Comparison of ENCODE assay signal across 18 cellular contexts in the genomic region with DNA sequence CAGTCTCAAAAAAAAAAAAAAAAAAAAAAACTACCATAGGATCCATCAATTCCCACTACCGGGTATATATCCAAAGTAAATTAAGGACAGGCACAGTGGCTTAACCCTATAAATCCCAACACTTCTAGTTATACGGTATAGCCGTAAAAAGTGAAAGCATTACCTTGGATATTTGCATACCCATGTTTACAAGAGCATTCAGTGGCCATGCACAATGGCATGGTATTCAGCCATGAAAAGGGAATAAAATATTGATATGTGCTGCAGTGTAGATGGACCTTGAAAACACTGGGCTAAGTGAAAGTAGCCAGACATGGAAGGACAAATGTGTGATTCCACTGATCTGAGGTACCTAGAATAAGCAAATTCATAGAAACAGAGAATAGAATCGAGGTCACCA.
DNase-seq lines count a peak whose midpoint lies in the region; ATAC-seq and TF ChIP-seq lines count a peak whose summit lies in the region.
"Had no signal": no experiment of that assay in that cellular context is flagged by ENCODE, and none has a peak within 500 bp of the region (broad histone marks: within the 10 kb centered on the region; RNA-seq: fewer than 3 reads in every experiment).

No MANE protein-coding gene starts in this region.

- TF ChIP-seq POLR2A in right lobe of liver (IDR thresholded peaks at IDR 0.05) = no peak

- H3K9me3 ChIP-seq in right lobe of liver = no peaks in the 10 kb centered on the region
- H3K9me3 ChIP-seq: right atrium auricular region, uterus had no signal

- H3K27me3 Mint-ChIP-seq in activated naive CD4-positive, alpha-beta T cell treated with anti-CD3 and anti-CD28 coated beads, Interleukin-2, amount 10 ng/mL, durations not matched to agents 7 days and 5 days = no peaks in the 10 kb centered on the region
- no peaks in the 10 kb centered on the region for H3K27me3 Mint-ChIP-seq in activated naive CD8-positive, alpha-beta T cell treated with anti-CD3 and anti-CD28 coated beads for 36 hours

- no peak for TF ChIP-seq CTCF in right lobe of liver (IDR thresholded peaks at IDR 0.05)

- peaks cover 77% of the 10 kb centered on the region for H3K4me1 Mint-ChIP-seq in activated naive CD4-positive, alpha-beta T cell treated with anti-CD3 and anti-CD28 coated beads, Interleukin-2, amount 10 ng/mL, durations not matched to agents 7 days and 5 days
- peaks cover 31% of the 10 kb centered on the region for H3K4me1 Mint-ChIP-seq in activated naive CD8-positive, alpha-beta T cell treated with anti-CD3 and anti-CD28 coated beads for 36 hours

- intact Hi-C loops in right lobe of liver (cut with DNase I) = no loop called here

- no peaks in the 10 kb centered on the region for H3K4me1 ChIP-seq in right lobe of liver
- H3K4me1 ChIP-seq: right atrium auricular region, uterus had no signal

- H3K27me3 ChIP-seq in right lobe of liver = no peaks in the 10 kb centered on the region
- H3K27me3 ChIP-seq: brain microvascular endothelial cell, right atrium auricular region, uterus had no signal

- no peak overlapping the region for H3K4me3 Mint-ChIP-seq in activated naive CD4-positive, alpha-beta T cell treated with anti-CD3 and anti-CD28 coated beads, Interleukin-2, amount 10 ng/mL, durations not matched to agents 7 days and 5 days
- peak overlapping the region; percentile 12 for H3K4me3 Mint-ChIP-seq in activated naive CD8-positive, alpha-beta T cell treated with anti-CD3 and anti-CD28 coated beads for 36 hours

- WGBS in right lobe of liver (ENCODE audit: insufficient coverage, low coverage, low lambda C conversion rate, missing lambda C conversion rate) = 65% methylated on average over 4 of the region's 4 CpGs

- peak overlapping the region; percentile 4 for H3K27ac Mint-ChIP-seq in activated naive CD4-positive, alpha-beta T cell treated with anti-CD3 and anti-CD28 coated beads, Interleukin-2, amount 10 ng/mL, durations not matched to agents 7 days and 5 days
- peak overlapping the region; percentile 43 for H3K27ac Mint-ChIP-seq in activated naive CD8-positive, alpha-beta T cell treated with anti-CD3 and anti-CD28 coated beads for 36 hours

- H3K4me3 ChIP-seq in right lobe of liver = no peak overlapping the region
- H3K4me3 ChIP-seq: right atrium auricular region, uterus had no signal

- DNase-seq in activated naive CD4-positive, alpha-beta T cell treated with anti-CD3 and anti-CD28 coated beads, Interleukin-2, amount 10 ng/mL, durations not matched to agents 7 days and 5 days = no peak
- DNase-seq in activated naive CD4-positive, alpha-beta T cell treated with anti-CD3 and anti-CD28 coated beads, Interleukin-2, amount 50 U/mL, for 16 hours = no peak
- DNase-seq in NAMALWA (ENCODE audit: low spot score) (peak; percentile 56), right lobe of liver (no peak), medulla oblongata (ENCODE audit: extremely low spot score) (no peak), NCI-H82 (lab: John Stamatoyannopoulos, UW) (no peak)
- DNase-seq in activated naive CD8-positive, alpha-beta T cell treated with anti-CD3 and anti-CD28 coated beads for 36 hours = no peak
- DNase-seq: brain microvascular endothelial cell, foreskin melanocyte, H7, NCI-H2029 treated with DMSO at 0.1 percent for 48 hours, NCI-H510A, nucleus accumbens, PC-3, uterus had no signal

- H3K36me3 Mint-ChIP-seq in activated naive CD4-positive, alpha-beta T cell treated with anti-CD3 and anti-CD28 coated beads, Interleukin-2, amount 10 ng/mL, durations not matched to agents 7 days and 5 days = peaks cover 50% of the 10 kb centered on the region
- peaks cover 18% of the 10 kb centered on the region for H3K36me3 Mint-ChIP-seq in activated naive CD8-positive, alpha-beta T cell treated with anti-CD3 and anti-CD28 coated beads for 36 hours

- no peak for ATAC-seq in right lobe of liver
- no peak for ATAC-seq in GM21825 (IDR thresholded peaks at IDR 0.05; ENCODE audit: unreplicated experiment)
- ATAC-seq: left lobe of liver, PC-3 had no signal

- H3K27ac ChIP-seq in right lobe of liver = no peak overlapping the region
- H3K27ac ChIP-seq: brain microvascular endothelial cell, right atrium auricular region, uterus had no signal

- no peaks in the 10 kb centered on the region for H3K36me3 ChIP-seq in right lobe of liver
- H3K36me3 ChIP-seq: brain microvascular endothelial cell, right atrium auricular region, uterus had no signal

- CTCF ChIA-PET in activated naive CD4-positive, alpha-beta T cell treated with anti-CD3 and anti-CD28 coated beads, Interleukin-2, amount 10 ng/mL, durations not matched to agents 7 days and 5 days (lab: Charles Lee) = interaction anchor here (1.7 kb wide), 1 partner anchor 10 kb away, joined by 4 read pairs; no protein-coding TSS in a partner anchor

- H3K9me3 Mint-ChIP-seq in activated naive CD4-positive, alpha-beta T cell treated with anti-CD3 and anti-CD28 coated beads, Interleukin-2, amount 10 ng/mL, durations not matched to agents 7 days and 5 days = peaks cover 40% of the 10 kb centered on the region
- H3K9me3 Mint-ChIP-seq in activated naive CD8-positive, alpha-beta T cell treated with anti-CD3 and anti-CD28 coated beads for 36 hours = peaks cover 30% of the 10 kb centered on the region
